21 cellular contexts compared by ENCODE assay signal in the genomic region with DNA sequence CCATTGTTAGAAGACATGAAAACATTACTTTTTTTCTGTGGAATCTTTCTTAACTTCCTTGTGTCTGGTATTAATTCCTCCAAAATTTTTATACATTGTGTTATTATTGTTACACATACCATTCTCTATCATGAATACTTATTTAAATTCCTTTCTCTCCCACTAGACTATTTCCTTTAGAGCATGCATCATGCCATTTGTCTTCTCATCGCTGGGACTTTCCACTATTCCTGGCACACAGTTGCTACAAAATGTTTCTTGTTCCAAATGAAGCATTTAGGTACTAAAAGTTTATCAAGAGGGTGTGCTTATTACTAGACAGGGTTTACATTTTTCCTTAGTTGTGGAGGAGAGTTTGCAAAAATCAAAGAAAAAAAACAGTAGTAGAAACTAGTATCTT.
A peak's percentile ranks its signal among the peaks of the same experiment; 100 is the strongest.
DNase-seq lines count a peak whose midpoint lies in the region; ATAC-seq, FAIRE-seq and TF ChIP-seq lines count a peak whose summit lies in the region.
"Had no signal": no experiment of that assay in that cellular context is flagged by ENCODE, and none has a peak within 500 bp of the region (broad histone marks: within the 10 kb centered on the region; RNA-seq: fewer than 3 reads in every experiment).

No MANE protein-coding gene starts in this region.

- WGBS in sigmoid colon, 2 donors: 74 to 85% methylated on average over 1 of the region's 1 CpG

- H3K36me3 ChIP-seq in sigmoid colon (no peaks in the 10 kb centered on the region), kidney (ENCODE audit: control insufficient read depth in 1 of 2, insufficient read depth in 2 of 2, low read length in 2 of 2) (no peaks in the 10 kb centered on the region)
- H3K36me3 ChIP-seq in effector memory CD4-positive, alpha-beta T cell (ENCODE audit: control insufficient read depth, insufficient read depth, low read length): no peaks in the 10 kb centered on the region
- H3K36me3 ChIP-seq: colonic mucosa had no signal

- no peak for TF ChIP-seq CTCF in fibroblast of villous mesenchyme (IDR thresholded peaks at IDR 0.05; ENCODE audit: insufficient read depth, low read depth, low read length)
- no peak for TF ChIP-seq CTCF in sigmoid colon (IDR thresholded peaks at IDR 0.05)
- no peak for TF ChIP-seq CTCF in kidney (IDR thresholded peaks at IDR 0.05; ENCODE audit: borderline replicate concordance, extremely low read depth, insufficient read depth)

- intact Hi-C loops in sigmoid colon (cut with DNase I) (loop anchor here (5.0 kb wide), 1 partner anchor 79 kb away; no protein-coding TSS in a partner anchor), kidney (cut with DNase I) (no loop called here)

- H3K4me1 ChIP-seq in sigmoid colon (peaks cover 0 to 77% (median 66%) of the 10 kb centered on the region in 4 donors), kidney (ENCODE audit: control insufficient read depth in 1 of 2, insufficient read depth in 1 of 2, low read depth in 1 of 2, low read length in 2 of 2) (no peaks in the 10 kb centered on the region)
- H3K4me1 ChIP-seq in effector memory CD4-positive, alpha-beta T cell (ENCODE audit: control insufficient read depth, insufficient read depth, low read length, poor library complexity, severe bottlenecking): no peaks in the 10 kb centered on the region
- H3K4me1 ChIP-seq: colonic mucosa had no signal

- H3K4me3 ChIP-seq in fibroblast of villous mesenchyme (ENCODE audit: low read depth, low read length) (no peak overlapping the region), sigmoid colon (no peak overlapping the region), kidney (ENCODE audit: low read length in 2 of 2) (no peak overlapping the region)
- no peak overlapping the region for H3K4me3 ChIP-seq in effector memory CD4-positive, alpha-beta T cell (ENCODE audit: insufficient read depth, low read depth, low read length, poor library complexity, severe bottlenecking)
- H3K4me3 ChIP-seq: colonic mucosa, smooth muscle cell had no signal

- no peak for TF ChIP-seq POLR2A in sigmoid colon (IDR thresholded peaks at IDR 0.05)

- H3K27me3 ChIP-seq in sigmoid colon: no peaks in the 10 kb centered on the region
- no peaks in the 10 kb centered on the region for H3K27me3 ChIP-seq in effector memory CD4-positive, alpha-beta T cell (replicated peaks; ENCODE audit: control insufficient read depth, insufficient read depth, low read length, poor library complexity, severe bottlenecking)
- H3K27me3 ChIP-seq: colonic mucosa had no signal

- no peak for TF ChIP-seq EP300 in sigmoid colon (IDR thresholded peaks at IDR 0.05)

- H3K27ac ChIP-seq in sigmoid colon: peak overlapping the region; percentile 51 to 80 (median 71)
- H3K27ac ChIP-seq in kidney (ENCODE audit: low read depth in 2 of 2, low read length in 2 of 2): no peak overlapping the region
- no peak overlapping the region for H3K27ac ChIP-seq in effector memory CD4-positive, alpha-beta T cell (ENCODE audit: insufficient read depth, low read length, poor library complexity, severe bottlenecking)
- H3K27ac ChIP-seq: colonic mucosa, KMS-11 had no signal

- DNase-seq in EH (ENCODE audit: low read depth): peak; percentile 92
- DNase-seq in amniotic epithelial cell (ENCODE audit: low read depth): peak; percentile 6
- peak; percentile 28 for DNase-seq in fibroblast of villous mesenchyme (ENCODE audit: low read depth)
- no peak for DNase-seq in sigmoid colon
- no peak for DNase-seq in mesenteric fat pad (ENCODE audit: low spot score)
- no peak for DNase-seq in kidney
- DNase-seq in effector memory CD4-positive, alpha-beta T cell: no peak
- DNase-seq: activated CD4-positive, alpha-beta T cell treated with anti-CD3 and anti-CD28 coated beads for 4 hours; activated gamma-delta T cell treated with Interleukin-2 at 50 U/mL for 16 hours; Calu3; colonic mucosa; GF-D8; left cardiac atrium; NCI-H1105 treated with DMSO at 0.1 percent for 48 hours; NCI-H2171 treated with DMSO at 0.1 percent for 48 hours; nucleus accumbens had no signal

- no peak for ATAC-seq in HG02870 (IDR thresholded peaks at IDR 0.05; ENCODE audit: unreplicated experiment)
- ATAC-seq: Panc1 had no signal

- no peak overlapping the region for H3K9ac ChIP-seq in kidney (ENCODE audit: low read length in 2 of 2)
- H3K9ac ChIP-seq: KMS-11 had no signal

- H3K9me3 ChIP-seq in sigmoid colon (no peaks in the 10 kb centered on the region), kidney (ENCODE audit: control insufficient read depth in 1 of 2, low read length in 2 of 2) (no peaks in the 10 kb centered on the region)
- no peaks in the 10 kb centered on the region for H3K9me3 ChIP-seq in effector memory CD4-positive, alpha-beta T cell (ENCODE audit: control insufficient read depth, low read length)
- H3K9me3 ChIP-seq: colonic mucosa had no signal

- FAIRE-seq in kidney (lab: Jason Lieb, UNC): no peak
- FAIRE-seq: TTC549 had no signal

Comparison
In these comparisons a context has a peak if more than half of its experiments do, and no peak if none do; other contexts are left out.
1. DNase-seq: peak in EH (single experiment), amniotic epithelial cell (single experiment) and fibroblast of villous mesenchyme (single experiment); none in sigmoid colon (single experiment), mesenteric fat pad (single experiment), kidney (single experiment) and effector memory CD4-positive, alpha-beta T cell (0 of 3).
2. H3K27ac ChIP-seq: peak in sigmoid colon (4 of 4); none in kidney (0 of 2) and effector memory CD4-positive, alpha-beta T cell (single experiment).